ENCODE assay signal across 33 cellular contexts in genomic region chr6:52103661-52104060, GRCh38. TPM values are rescaled to one million over a fixed set of nuclear protein-coding genes. Genes with fewer than 3 reads are reported as not detected.
"Had no signal": no experiment of that assay in that cellular context is flagged by ENCODE, and none has a peak within 500 bp of the region (broad histone marks: within the 10 kb centered on the region; RNA-seq: fewer than 3 reads in every experiment).

No MANE protein-coding gene starts in this region.

- H3K4me1 Mint-ChIP-seq: activated CD4-positive, alpha-beta memory T cell treated with anti-CD3 and anti-CD28 coated beads, Interleukin-2, amount 10 ng/mL, durations not matched to agents 7 days and 5 days; activated CD8-positive, alpha-beta memory T cell treated with anti-CD3 and anti-CD28 coated beads, Interleukin-2, amount 10 ng/mL, durations not matched to agents 7 days and 5 days; activated naive CD4-positive, alpha-beta T cell treated with anti-CD3 and anti-CD28 coated beads, Interleukin-2, amount 10 ng/mL, durations not matched to agents 7 days and 5 days had no signal

- H3K36me3 ChIP-seq: SJCRH30, WERI-Rb-1 had no signal

- H3K27ac ChIP-seq: KMS-11, SJCRH30, SK-N-MC, WERI-Rb-1 had no signal

- H3K4me3 ChIP-seq: SJCRH30, SK-N-MC had no signal

- H3K36me3 Mint-ChIP-seq: activated CD8-positive, alpha-beta memory T cell treated with anti-CD3 and anti-CD28 coated beads, Interleukin-2, amount 10 ng/mL, durations not matched to agents 7 days and 5 days; activated naive CD4-positive, alpha-beta T cell treated with anti-CD3 and anti-CD28 coated beads, Interleukin-2, amount 10 ng/mL, durations not matched to agents 7 days and 5 days; activated naive CD8-positive, alpha-beta T cell; brain had no signal

- H3K4me2 ChIP-seq: KMS-11 had no signal

- H3K9ac ChIP-seq: KMS-11 had no signal

- H3K9me3 Mint-ChIP-seq: activated CD4-positive, alpha-beta memory T cell treated with anti-CD3 and anti-CD28 coated beads, Interleukin-2, amount 10 ng/mL, durations not matched to agents 7 days and 5 days; activated naive CD4-positive, alpha-beta T cell treated with anti-CD3 and anti-CD28 coated beads, Interleukin-2, amount 10 ng/mL, durations not matched to agents 7 days and 5 days; activated naive CD8-positive, alpha-beta T cell treated with anti-CD3 and anti-CD28 coated beads, Interleukin-2, amount 50 U/mL, for 24 hours had no signal

- H3K27me3 ChIP-seq: SJCRH30 had no signal

- H3K27ac Mint-ChIP-seq: activated CD4-positive, alpha-beta memory T cell treated with anti-CD3 and anti-CD28 coated beads, Interleukin-2, amount 10 ng/mL, durations not matched to agents 7 days and 5 days; activated CD8-positive, alpha-beta memory T cell treated with anti-CD3 and anti-CD28 coated beads, Interleukin-2, amount 10 ng/mL, durations not matched to agents 7 days and 5 days; activated naive CD4-positive, alpha-beta T cell treated with anti-CD3 and anti-CD28 coated beads, Interleukin-2, amount 10 ng/mL, durations not matched to agents 7 days and 5 days; activated naive CD8-positive, alpha-beta T cell; activated naive CD8-positive, alpha-beta T cell treated with anti-CD3 and anti-CD28 coated beads, Interleukin-2, amount 50 U/mL, for 24 hours had no signal

- H3K4me3 Mint-ChIP-seq: activated CD4-positive, alpha-beta memory T cell treated with anti-CD3 and anti-CD28 coated beads, Interleukin-2, amount 10 ng/mL, durations not matched to agents 7 days and 5 days; activated CD8-positive, alpha-beta memory T cell treated with anti-CD3 and anti-CD28 coated beads, Interleukin-2, amount 10 ng/mL, durations not matched to agents 7 days and 5 days; activated naive CD4-positive, alpha-beta T cell treated with anti-CD3 and anti-CD28 coated beads, Interleukin-2, amount 10 ng/mL, durations not matched to agents 7 days and 5 days; activated naive CD8-positive, alpha-beta T cell; activated naive CD8-positive, alpha-beta T cell treated with anti-CD3 and anti-CD28 coated beads, Interleukin-2, amount 50 U/mL, for 24 hours had no signal

- ATAC-seq: activated CD8-positive, alpha-beta memory T cell treated with anti-CD3 and anti-CD28 coated beads, Interleukin-2, amount 10 ng/mL, durations not matched to agents 7 days and 5 days; activated naive CD8-positive, alpha-beta T cell treated with anti-CD3 and anti-CD28 coated beads, Interleukin-2, amount 50 U/mL, for 24 hours; Panc1 had no signal

- H3K9me3 ChIP-seq: SJCRH30 had no signal

- DNase-seq: activated CD4-positive, alpha-beta memory T cell treated with anti-CD3 and anti-CD28 coated beads, Interleukin-2, amount 10 ng/mL, durations not matched to agents 7 days and 5 days; activated CD4-positive, alpha-beta T cell treated with anti-CD3 and anti-CD28 coated beads for 1 hour; activated CD4-positive, alpha-beta T cell treated with anti-CD3 and anti-CD28 coated beads for 48 hours; activated CD4-positive, CD25-positive, alpha-beta regulatory T cell; activated CD8-positive, alpha-beta memory T cell treated with anti-CD3 and anti-CD28 coated beads for 24 hours; activated CD8-positive, alpha-beta memory T cell treated with anti-CD3 and anti-CD28 coated beads, Interleukin-2, amount 10 ng/mL, durations not matched to agents 7 days and 5 days; activated CD8-positive, alpha-beta memory T cell treated with anti-CD3 and anti-CD28 coated beads, Interleukin-2, amount 50 U/mL, for 48 hours; activated effector memory CD4-positive, alpha-beta T cell treated with Interleukin-2 at 50 U/mL for 16 hours; activated naive CD4-positive, alpha-beta T cell treated with anti-CD3 and anti-CD28 coated beads, Interleukin-2, amount 10 ng/mL, durations not matched to agents 7 days and 5 days; activated naive CD8-positive, alpha-beta T cell treated with anti-CD3 and anti-CD28 coated beads, Interleukin-2, amount 50 U/mL, for 24 hours; activated T-cell treated with anti-CD3 and anti-CD28 coated beads, Interleukin-2, amount 50 U/mL, for 48 hours; MM.1S; MV-4-11; NCI-H1092; NCI-H1436 treated with DMSO at 0.1 percent for 48 hours; NCI-H187; NCI-H2029 treated with DMSO at 0.1 percent for 48 hours; NCI-H345; NCI-H524 treated with DMSO at 0.1 percent for 48 hours; SHP77; SJCRH30; T1000; WERI-Rb-1 had no signal

RNA-seq across cellular contexts. Expression of gene PKHD1, which starts 16.2 kb away (rescaled TPM):
- total RNA-seq: activated CD4-positive, alpha-beta memory T cell treated with anti-CD3 and anti-CD28 coated beads, Interleukin-2, amount 10 ng/mL, durations not matched to agents 7 days and 5 days; activated CD8-positive, alpha-beta memory T cell treated with anti-CD3 and anti-CD28 coated beads, Interleukin-2, amount 10 ng/mL, durations not matched to agents 7 days and 5 days; bronchial epithelial cell; NCI-H460; RPMI7951; T-helper 1 cell treated with Interleukin-12 subunit alpha and Interleukin-12 subunit beta and Interleukin-4 antibody, amounts not matched to agents 30 ng/mL and 1 ng/mL, for 36 hours; T-helper 2 cell treated with Interferon-gamma antibody and Interleukin-4, amounts not matched to agents 100 ng/mL and 5 ng/mL, for 36 hours had no signal
